Comparison of ENCODE assay signal across 1 cellular context in the genomic region with DNA sequence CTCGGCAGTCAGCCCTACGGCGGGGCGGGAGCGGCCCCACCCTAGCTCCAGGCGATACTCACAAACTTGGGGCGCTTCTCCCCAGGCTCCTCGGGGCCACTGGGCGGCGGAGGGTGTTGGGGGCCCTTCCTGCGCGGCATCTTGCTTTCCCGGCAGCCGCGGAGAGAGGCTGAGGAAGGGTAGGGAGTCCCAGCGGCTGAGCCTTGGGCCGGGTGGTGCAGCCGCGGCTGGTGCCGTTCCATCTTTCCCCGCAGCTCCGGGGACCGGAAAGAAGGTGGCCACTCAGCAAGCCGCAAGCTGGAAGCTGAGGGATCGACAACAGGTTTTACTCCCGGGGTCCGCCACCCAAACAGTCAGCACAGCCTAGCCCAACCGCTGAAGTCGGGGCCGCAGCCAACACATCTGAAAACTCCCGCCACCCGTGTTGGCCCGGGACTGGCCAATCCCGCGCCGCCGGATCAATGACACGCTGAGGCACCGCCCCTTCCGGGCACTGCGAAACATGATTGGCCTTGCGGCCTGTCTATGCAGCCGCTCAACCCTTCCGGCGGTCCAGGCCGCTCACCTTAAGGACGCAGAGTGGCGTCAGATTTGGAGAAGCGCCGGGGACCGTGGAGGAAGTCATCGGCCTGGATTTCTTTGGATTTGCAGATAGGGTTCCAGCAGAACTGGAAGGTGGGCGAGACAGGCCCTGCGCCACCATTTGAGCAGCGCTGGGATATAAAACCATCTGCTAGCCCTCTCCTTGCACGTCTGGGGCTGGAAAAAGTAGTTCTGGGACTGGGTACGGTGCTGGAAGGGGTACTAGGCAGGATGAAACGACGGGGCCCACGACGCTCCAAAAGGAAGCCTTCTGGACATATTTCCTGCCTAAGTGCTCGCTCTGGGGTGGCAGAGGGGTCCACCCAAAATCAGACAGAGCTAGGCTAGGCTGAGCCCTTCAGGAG.
TF ChIP-seq lines count a peak whose summit lies in the region.

A gene with protein sequence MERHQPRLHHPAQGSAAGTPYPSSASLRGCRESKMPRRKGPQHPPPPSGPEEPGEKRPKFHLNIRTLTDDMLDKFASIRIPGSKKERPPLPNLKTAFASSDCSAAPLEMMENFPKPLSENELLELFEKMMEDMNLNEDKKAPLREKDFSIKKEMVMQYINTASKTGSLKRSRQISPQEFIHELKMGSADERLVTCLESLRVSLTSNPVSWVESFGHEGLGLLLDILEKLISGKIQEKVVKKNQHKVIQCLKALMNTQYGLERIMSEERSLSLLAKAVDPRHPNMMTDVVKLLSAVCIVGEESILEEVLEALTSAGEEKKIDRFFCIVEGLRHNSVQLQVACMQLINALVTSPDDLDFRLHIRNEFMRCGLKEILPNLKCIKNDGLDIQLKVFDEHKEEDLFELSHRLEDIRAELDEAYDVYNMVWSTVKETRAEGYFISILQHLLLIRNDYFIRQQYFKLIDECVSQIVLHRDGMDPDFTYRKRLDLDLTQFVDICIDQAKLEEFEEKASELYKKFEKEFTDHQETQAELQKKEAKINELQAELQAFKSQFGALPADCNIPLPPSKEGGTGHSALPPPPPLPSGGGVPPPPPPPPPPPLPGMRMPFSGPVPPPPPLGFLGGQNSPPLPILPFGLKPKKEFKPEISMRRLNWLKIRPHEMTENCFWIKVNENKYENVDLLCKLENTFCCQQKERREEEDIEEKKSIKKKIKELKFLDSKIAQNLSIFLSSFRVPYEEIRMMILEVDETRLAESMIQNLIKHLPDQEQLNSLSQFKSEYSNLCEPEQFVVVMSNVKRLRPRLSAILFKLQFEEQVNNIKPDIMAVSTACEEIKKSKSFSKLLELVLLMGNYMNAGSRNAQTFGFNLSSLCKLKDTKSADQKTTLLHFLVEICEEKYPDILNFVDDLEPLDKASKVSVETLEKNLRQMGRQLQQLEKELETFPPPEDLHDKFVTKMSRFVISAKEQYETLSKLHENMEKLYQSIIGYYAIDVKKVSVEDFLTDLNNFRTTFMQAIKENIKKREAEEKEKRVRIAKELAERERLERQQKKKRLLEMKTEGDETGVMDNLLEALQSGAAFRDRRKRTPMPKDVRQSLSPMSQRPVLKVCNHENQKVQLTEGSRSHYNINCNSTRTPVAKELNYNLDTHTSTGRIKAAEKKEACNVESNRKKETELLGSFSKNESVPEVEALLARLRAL (minus strand): TSS at position 404 of the 947 bp plus-strand sequence. CDS start 162 bp downstream, at position 242.

TF ChIP-seq in GM12878, 131 proteins besides CTCF, POLR2A, EP300 and RAD21 (continued from another document and continues in another):
- TF ChIP-seq, protein P1, sequence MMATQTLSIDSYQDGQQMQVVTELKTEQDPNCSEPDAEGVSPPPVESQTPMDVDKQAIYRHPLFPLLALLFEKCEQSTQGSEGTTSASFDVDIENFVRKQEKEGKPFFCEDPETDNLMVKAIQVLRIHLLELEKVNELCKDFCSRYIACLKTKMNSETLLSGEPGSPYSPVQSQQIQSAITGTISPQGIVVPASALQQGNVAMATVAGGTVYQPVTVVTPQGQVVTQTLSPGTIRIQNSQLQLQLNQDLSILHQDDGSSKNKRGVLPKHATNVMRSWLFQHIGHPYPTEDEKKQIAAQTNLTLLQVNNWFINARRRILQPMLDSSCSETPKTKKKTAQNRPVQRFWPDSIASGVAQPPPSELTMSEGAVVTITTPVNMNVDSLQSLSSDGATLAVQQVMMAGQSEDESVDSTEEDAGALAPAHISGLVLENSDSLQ (IDR thresholded peaks at IDR 0.05): peak; percentile 99
- TF ChIP-seq, protein P2, sequence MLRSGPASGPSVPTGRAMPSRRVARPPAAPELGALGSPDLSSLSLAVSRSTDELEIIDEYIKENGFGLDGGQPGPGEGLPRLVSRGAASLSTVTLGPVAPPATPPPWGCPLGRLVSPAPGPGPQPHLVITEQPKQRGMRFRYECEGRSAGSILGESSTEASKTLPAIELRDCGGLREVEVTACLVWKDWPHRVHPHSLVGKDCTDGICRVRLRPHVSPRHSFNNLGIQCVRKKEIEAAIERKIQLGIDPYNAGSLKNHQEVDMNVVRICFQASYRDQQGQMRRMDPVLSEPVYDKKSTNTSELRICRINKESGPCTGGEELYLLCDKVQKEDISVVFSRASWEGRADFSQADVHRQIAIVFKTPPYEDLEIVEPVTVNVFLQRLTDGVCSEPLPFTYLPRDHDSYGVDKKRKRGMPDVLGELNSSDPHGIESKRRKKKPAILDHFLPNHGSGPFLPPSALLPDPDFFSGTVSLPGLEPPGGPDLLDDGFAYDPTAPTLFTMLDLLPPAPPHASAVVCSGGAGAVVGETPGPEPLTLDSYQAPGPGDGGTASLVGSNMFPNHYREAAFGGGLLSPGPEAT (IDR thresholded peaks at IDR 0.05; ENCODE audit: low read depth): peak; percentile 82
- TF ChIP-seq, protein P3, sequence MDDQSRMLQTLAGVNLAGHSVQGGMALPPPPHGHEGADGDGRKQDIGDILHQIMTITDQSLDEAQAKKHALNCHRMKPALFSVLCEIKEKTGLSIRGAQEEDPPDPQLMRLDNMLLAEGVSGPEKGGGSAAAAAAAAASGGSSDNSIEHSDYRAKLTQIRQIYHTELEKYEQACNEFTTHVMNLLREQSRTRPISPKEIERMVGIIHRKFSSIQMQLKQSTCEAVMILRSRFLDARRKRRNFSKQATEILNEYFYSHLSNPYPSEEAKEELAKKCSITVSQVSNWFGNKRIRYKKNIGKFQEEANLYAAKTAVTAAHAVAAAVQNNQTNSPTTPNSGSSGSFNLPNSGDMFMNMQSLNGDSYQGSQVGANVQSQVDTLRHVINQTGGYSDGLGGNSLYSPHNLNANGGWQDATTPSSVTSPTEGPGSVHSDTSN (IDR thresholded peaks at IDR 0.05; ENCODE audit: insufficient replicate concordance, low read depth, low read length): peak; percentile 98
- TF ChIP-seq, protein P4, sequence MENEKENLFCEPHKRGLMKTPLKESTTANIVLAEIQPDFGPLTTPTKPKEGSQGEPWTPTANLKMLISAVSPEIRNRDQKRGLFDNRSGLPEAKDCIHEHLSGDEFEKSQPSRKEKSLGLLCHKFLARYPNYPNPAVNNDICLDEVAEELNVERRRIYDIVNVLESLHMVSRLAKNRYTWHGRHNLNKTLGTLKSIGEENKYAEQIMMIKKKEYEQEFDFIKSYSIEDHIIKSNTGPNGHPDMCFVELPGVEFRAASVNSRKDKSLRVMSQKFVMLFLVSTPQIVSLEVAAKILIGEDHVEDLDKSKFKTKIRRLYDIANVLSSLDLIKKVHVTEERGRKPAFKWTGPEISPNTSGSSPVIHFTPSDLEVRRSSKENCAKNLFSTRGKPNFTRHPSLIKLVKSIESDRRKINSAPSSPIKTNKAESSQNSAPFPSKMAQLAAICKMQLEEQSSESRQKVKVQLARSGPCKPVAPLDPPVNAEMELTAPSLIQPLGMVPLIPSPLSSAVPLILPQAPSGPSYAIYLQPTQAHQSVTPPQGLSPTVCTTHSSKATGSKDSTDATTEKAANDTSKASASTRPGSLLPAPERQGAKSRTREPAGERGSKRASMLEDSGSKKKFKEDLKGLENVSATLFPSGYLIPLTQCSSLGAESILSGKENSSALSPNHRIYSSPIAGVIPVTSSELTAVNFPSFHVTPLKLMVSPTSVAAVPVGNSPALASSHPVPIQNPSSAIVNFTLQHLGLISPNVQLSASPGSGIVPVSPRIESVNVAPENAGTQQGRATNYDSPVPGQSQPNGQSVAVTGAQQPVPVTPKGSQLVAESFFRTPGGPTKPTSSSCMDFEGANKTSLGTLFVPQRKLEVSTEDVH (IDR thresholded peaks at IDR 0.05; ENCODE audit: low read depth, partially characterized antibody): peak; percentile 99
- TF ChIP-seq, protein P5, sequence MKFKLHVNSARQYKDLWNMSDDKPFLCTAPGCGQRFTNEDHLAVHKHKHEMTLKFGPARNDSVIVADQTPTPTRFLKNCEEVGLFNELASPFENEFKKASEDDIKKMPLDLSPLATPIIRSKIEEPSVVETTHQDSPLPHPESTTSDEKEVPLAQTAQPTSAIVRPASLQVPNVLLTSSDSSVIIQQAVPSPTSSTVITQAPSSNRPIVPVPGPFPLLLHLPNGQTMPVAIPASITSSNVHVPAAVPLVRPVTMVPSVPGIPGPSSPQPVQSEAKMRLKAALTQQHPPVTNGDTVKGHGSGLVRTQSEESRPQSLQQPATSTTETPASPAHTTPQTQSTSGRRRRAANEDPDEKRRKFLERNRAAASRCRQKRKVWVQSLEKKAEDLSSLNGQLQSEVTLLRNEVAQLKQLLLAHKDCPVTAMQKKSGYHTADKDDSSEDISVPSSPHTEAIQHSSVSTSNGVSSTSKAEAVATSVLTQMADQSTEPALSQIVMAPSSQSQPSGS (IDR thresholded peaks at IDR 0.05; ENCODE audit: low read length): 0 out of 2 replicates have a peak, but pooled peaks have one; percentile 3
- TF ChIP-seq POLR2AphosphoS5 (IDR thresholded peaks at IDR 0.05; ENCODE audit: low read length) (peak; percentile 91), POU2F2 (IDR thresholded peaks at IDR 0.05; ENCODE audit: borderline replicate concordance, low read depth, low read length) (peak; percentile 76), CEBPB (IDR thresholded peaks at IDR 0.05; ENCODE audit: borderline replicate concordance in 1 of 2, low read depth in 2 of 2, low read length in 2 of 2) (no peak), SIN3A (IDR thresholded peaks at IDR 0.05; ENCODE audit: low read depth, low read length) (peak; percentile 98), ETV6 (conservative IDR thresholded peaks at IDR 0.05 in 1 of 2, IDR thresholded peaks at IDR 0.05 in 1 of 2; ENCODE audit: borderline replicate concordance in 1 of 2, low read depth in 1 of 2) (no peak), STAT3 (IDR thresholded peaks at IDR 0.05; ENCODE audit: low read depth, low read length) (no peak), BACH1 (IDR thresholded peaks at IDR 0.05; ENCODE audit: borderline replicate concordance) (no peak), ZNF207 (IDR thresholded peaks at IDR 0.05; ENCODE audit: borderline replicate concordance) (peak; percentile 66; the same call in 1 of the 2 replicates), EED (IDR thresholded peaks at IDR 0.05; ENCODE audit: low read depth) (no peak), IKZF2 (IDR thresholded peaks at IDR 0.05) (peak; percentile 3 to 54; a peak in 3 of 4 replicates), CBFB (IDR thresholded peaks at IDR 0.05; ENCODE audit: low read depth) (peak; percentile 61), TAF1 (IDR thresholded peaks at IDR 0.05; ENCODE audit: borderline replicate concordance, low read depth, low read length) (peak; percentile 71), IKZF1 (conservative IDR thresholded peaks at IDR 0.05) (peak; percentile 57), DPF2 (IDR thresholded peaks at IDR 0.05) (peak; percentile 97), NRF1 (conservative IDR thresholded peaks at IDR 0.05; ENCODE audit: low read depth, low read length) (no peak)
- TF ChIP-seq, protein P6, sequence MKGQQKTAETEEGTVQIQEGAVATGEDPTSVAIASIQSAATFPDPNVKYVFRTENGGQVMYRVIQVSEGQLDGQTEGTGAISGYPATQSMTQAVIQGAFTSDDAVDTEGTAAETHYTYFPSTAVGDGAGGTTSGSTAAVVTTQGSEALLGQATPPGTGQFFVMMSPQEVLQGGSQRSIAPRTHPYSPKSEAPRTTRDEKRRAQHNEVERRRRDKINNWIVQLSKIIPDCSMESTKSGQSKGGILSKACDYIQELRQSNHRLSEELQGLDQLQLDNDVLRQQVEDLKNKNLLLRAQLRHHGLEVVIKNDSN (IDR thresholded peaks at IDR 0.05; ENCODE audit: borderline replicate concordance, extremely low read length, insufficient read depth, low read depth, low read length): no peak
- TF ChIP-seq, protein P7, sequence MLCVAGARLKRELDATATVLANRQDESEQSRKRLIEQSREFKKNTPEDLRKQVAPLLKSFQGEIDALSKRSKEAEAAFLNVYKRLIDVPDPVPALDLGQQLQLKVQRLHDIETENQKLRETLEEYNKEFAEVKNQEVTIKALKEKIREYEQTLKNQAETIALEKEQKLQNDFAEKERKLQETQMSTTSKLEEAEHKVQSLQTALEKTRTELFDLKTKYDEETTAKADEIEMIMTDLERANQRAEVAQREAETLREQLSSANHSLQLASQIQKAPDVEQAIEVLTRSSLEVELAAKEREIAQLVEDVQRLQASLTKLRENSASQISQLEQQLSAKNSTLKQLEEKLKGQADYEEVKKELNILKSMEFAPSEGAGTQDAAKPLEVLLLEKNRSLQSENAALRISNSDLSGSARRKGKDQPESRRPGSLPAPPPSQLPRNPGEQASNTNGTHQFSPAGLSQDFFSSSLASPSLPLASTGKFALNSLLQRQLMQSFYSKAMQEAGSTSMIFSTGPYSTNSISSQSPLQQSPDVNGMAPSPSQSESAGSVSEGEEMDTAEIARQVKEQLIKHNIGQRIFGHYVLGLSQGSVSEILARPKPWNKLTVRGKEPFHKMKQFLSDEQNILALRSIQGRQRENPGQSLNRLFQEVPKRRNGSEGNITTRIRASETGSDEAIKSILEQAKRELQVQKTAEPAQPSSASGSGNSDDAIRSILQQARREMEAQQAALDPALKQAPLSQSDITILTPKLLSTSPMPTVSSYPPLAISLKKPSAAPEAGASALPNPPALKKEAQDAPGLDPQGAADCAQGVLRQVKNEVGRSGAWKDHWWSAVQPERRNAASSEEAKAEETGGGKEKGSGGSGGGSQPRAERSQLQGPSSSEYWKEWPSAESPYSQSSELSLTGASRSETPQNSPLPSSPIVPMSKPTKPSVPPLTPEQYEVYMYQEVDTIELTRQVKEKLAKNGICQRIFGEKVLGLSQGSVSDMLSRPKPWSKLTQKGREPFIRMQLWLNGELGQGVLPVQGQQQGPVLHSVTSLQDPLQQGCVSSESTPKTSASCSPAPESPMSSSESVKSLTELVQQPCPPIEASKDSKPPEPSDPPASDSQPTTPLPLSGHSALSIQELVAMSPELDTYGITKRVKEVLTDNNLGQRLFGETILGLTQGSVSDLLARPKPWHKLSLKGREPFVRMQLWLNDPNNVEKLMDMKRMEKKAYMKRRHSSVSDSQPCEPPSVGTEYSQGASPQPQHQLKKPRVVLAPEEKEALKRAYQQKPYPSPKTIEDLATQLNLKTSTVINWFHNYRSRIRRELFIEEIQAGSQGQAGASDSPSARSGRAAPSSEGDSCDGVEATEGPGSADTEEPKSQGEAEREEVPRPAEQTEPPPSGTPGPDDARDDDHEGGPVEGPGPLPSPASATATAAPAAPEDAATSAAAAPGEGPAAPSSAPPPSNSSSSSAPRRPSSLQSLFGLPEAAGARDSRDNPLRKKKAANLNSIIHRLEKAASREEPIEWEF (IDR thresholded peaks at IDR 0.05; ENCODE audit: insufficient replicate concordance, low read depth, low read length): no peak
- TF ChIP-seq, protein P8, sequence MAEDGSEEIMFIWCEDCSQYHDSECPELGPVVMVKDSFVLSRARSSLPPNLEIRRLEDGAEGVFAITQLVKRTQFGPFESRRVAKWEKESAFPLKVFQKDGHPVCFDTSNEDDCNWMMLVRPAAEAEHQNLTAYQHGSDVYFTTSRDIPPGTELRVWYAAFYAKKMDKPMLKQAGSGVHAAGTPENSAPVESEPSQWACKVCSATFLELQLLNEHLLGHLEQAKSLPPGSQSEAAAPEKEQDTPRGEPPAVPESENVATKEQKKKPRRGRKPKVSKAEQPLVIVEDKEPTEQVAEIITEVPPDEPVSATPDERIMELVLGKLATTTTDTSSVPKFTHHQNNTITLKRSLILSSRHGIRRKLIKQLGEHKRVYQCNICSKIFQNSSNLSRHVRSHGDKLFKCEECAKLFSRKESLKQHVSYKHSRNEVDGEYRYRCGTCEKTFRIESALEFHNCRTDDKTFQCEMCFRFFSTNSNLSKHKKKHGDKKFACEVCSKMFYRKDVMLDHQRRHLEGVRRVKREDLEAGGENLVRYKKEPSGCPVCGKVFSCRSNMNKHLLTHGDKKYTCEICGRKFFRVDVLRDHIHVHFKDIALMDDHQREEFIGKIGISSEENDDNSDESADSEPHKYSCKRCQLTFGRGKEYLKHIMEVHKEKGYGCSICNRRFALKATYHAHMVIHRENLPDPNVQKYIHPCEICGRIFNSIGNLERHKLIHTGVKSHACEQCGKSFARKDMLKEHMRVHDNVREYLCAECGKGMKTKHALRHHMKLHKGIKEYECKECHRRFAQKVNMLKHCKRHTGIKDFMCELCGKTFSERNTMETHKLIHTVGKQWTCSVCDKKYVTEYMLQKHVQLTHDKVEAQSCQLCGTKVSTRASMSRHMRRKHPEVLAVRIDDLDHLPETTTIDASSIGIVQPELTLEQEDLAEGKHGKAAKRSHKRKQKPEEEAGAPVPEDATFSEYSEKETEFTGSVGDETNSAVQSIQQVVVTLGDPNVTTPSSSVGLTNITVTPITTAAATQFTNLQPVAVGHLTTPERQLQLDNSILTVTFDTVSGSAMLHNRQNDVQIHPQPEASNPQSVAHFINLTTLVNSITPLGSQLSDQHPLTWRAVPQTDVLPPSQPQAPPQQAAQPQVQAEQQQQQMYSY (CRISPR knock-in tag; IDR thresholded peaks at IDR 0.05): no peak
